In the genomic region with DNA sequence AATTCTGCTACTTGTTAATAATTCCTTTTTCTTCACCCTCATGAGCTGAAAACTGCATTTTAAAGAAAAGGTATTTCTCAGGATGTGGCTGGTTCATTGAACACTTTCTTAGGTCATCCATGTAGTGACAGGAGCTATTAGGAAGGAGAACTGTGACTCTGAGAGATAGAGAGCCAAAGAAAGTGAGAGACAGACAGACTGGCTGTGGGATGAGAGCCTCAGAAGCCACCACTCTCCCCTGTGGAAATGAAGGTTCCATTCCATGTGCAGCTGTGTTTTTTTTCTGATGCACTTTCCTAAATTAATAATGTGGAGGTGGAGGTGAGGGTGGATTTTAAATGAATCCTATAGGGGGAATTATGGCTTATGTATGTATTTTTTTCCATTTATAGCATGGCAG, we compare ENCODE assay signal across 13 cellular contexts.
DNase-seq lines count a peak whose midpoint lies in the region; ATAC-seq and TF ChIP-seq lines count a peak whose summit lies in the region.
"Had no signal": no experiment of that assay in that cellular context is flagged by ENCODE, and none has a peak within 500 bp of the region (broad histone marks: within the 10 kb centered on the region; RNA-seq: fewer than 3 reads in every experiment).

No MANE protein-coding gene starts in this region.

- H3K4me3 ChIP-seq in HL-60 (replicated peaks; ENCODE audit: insufficient read depth, low read length), result no peak overlapping the region
- no peak overlapping the region for H3K4me3 ChIP-seq in right lobe of liver

- H3K27me3 Mint-ChIP-seq in T-helper 2 cell treated with Interferon-gamma antibody and Interleukin-4, amounts not matched to agents 5 μg/mL and 100 μg/mL, for 36 hours (ENCODE audit: low read depth), result no peaks in the 10 kb centered on the region
- peaks cover 0 to 3% of the 10 kb centered on the region in 2 donors for H3K27me3 Mint-ChIP-seq in natural killer cell treated with Interleukin-12 subunit alpha and Interleukin-12 subunit beta and Interleukin-15 and Interleukin-18, amount 100 ng/mL, for 72 hours

- H3K27ac ChIP-seq in HL-60 (replicated peaks) (peak overlapping the region; percentile 30), right lobe of liver (no peak overlapping the region)

- no peaks in the 10 kb centered on the region for H3K9me3 ChIP-seq in right lobe of liver

- no peak for ATAC-seq in activated naive CD4-positive, alpha-beta T cell treated with anti-CD3 and anti-CD28 coated beads, Interleukin-2, amount 50 U/mL, for 72 hours
- no peak for ATAC-seq in natural killer cell treated with Interleukin-12 subunit alpha and Interleukin-12 subunit beta and Interleukin-15 and Interleukin-18, amount 100 ng/mL, for 72 hours
- no peak for ATAC-seq in right lobe of liver

- H3K4me1 Mint-ChIP-seq in T-helper 2 cell treated with Interferon-gamma antibody and Interleukin-4, amounts not matched to agents 5 μg/mL and 100 μg/mL, for 36 hours (ENCODE audit: low read depth), result peaks cover 79% of the 10 kb centered on the region
- H3K4me1 Mint-ChIP-seq in natural killer cell treated with Interleukin-12 subunit alpha and Interleukin-12 subunit beta and Interleukin-15 and Interleukin-18, amount 100 ng/mL, for 72 hours (ENCODE audit: low read depth in 2 of 2), result peaks cover 71 to 86% of the 10 kb centered on the region in 2 donors

- TF ChIP-seq POLR2A in right lobe of liver (IDR thresholded peaks at IDR 0.05), result no peak

- H3K36me3 Mint-ChIP-seq in T-helper 2 cell treated with Interferon-gamma antibody and Interleukin-4, amounts not matched to agents 5 μg/mL and 100 μg/mL, for 36 hours (ENCODE audit: low read depth), result peaks cover 2% of the 10 kb centered on the region
- peaks cover 0 to 9% of the 10 kb centered on the region in 2 donors for H3K36me3 Mint-ChIP-seq in activated naive CD4-positive, alpha-beta T cell treated with anti-CD3 and anti-CD28 coated beads, Interleukin-2, amount 50 U/mL, for 72 hours
- no peaks in the 10 kb centered on the region for H3K36me3 Mint-ChIP-seq in natural killer cell treated with Interleukin-12 subunit alpha and Interleukin-12 subunit beta and Interleukin-15 and Interleukin-18, amount 100 ng/mL, for 72 hours

- H3K4me1 ChIP-seq in right lobe of liver, result no peaks in the 10 kb centered on the region

- no peaks in the 10 kb centered on the region for H3K9me3 Mint-ChIP-seq in T-helper 2 cell treated with Interferon-gamma antibody and Interleukin-4, amounts not matched to agents 5 μg/mL and 100 μg/mL, for 36 hours
- H3K9me3 Mint-ChIP-seq in activated naive CD4-positive, alpha-beta T cell treated with anti-CD3 and anti-CD28 coated beads, Interleukin-2, amount 50 U/mL, for 72 hours, result no peaks in the 10 kb centered on the region
- H3K9me3 Mint-ChIP-seq in natural killer cell treated with Interleukin-12 subunit alpha and Interleukin-12 subunit beta and Interleukin-15 and Interleukin-18, amount 100 ng/mL, for 72 hours, result no peaks in the 10 kb centered on the region

- intact Hi-C loops in right lobe of liver (cut with DNase I), result no loop called here

- H3K27ac Mint-ChIP-seq in T-helper 2 cell treated with Interferon-gamma antibody and Interleukin-4, amounts not matched to agents 5 μg/mL and 100 μg/mL, for 36 hours, result peak overlapping the region; percentile 83
- H3K27ac Mint-ChIP-seq in activated naive CD4-positive, alpha-beta T cell treated with anti-CD3 and anti-CD28 coated beads, Interleukin-2, amount 50 U/mL, for 72 hours, result peak overlapping the region; percentile 83 to 88
- peak overlapping the region; percentile 84 to 97 for H3K27ac Mint-ChIP-seq in natural killer cell treated with Interleukin-12 subunit alpha and Interleukin-12 subunit beta and Interleukin-15 and Interleukin-18, amount 100 ng/mL, for 72 hours

- no peak for TF ChIP-seq CTCF in HL-60 (IDR thresholded peaks at IDR 0.05; ENCODE audit: insufficient read depth, low read length)
- no peak for TF ChIP-seq CTCF in right lobe of liver (IDR thresholded peaks at IDR 0.05)

- H3K27me3 ChIP-seq in HL-60 (ENCODE audit: insufficient read depth, poor library complexity, severe bottlenecking) (peaks cover 6% of the 10 kb centered on the region), right lobe of liver (no peaks in the 10 kb centered on the region)

- no peak for DNase-seq in T-helper 2 cell treated with Interferon-gamma antibody and Interleukin-4, amounts not matched to agents 5 μg/mL and 100 μg/mL, for 36 hours (ENCODE audit: low spot score)
- DNase-seq in T-helper 2 cell (no peak), HL-60 (ENCODE audit: low read depth in 1 of 2, low spot score in 1 of 2) (no peak), KG1 (lab: John Stamatoyannopoulos, UW) (no peak), right lobe of liver (no peak), AML-193 (lab: John Stamatoyannopoulos, UW) (no peak)
- no peak for DNase-seq in activated naive CD4-positive, alpha-beta T cell treated with anti-CD3 and anti-CD28 coated beads, Interleukin-2, amount 50 U/mL, for 72 hours (ENCODE audit: low spot score in 2 of 2)
- no peak for DNase-seq in natural killer cell treated with Interleukin-12 subunit alpha and Interleukin-12 subunit beta and Interleukin-15 and Interleukin-18, amount 100 ng/mL, for 72 hours (ENCODE audit: low spot score)
- DNase-seq: cortex of kidney, mammary epithelial cell, NCI-H1048, NCI-H345, trophoblast cell had no signal

- peak overlapping the region; percentile 84 for H3K4me3 Mint-ChIP-seq in T-helper 2 cell treated with Interferon-gamma antibody and Interleukin-4, amounts not matched to agents 5 μg/mL and 100 μg/mL, for 36 hours
- H3K4me3 Mint-ChIP-seq in natural killer cell treated with Interleukin-12 subunit alpha and Interleukin-12 subunit beta and Interleukin-15 and Interleukin-18, amount 100 ng/mL, for 72 hours, result peak overlapping the region; percentile 88

- no peaks in the 10 kb centered on the region for H3K36me3 ChIP-seq in right lobe of liver
